8 cellular contexts compared by ENCODE assay signal in genomic region chr3:129441215-129441614, GRCh38. TPM values are rescaled to one million over a fixed set of nuclear protein-coding genes. Genes with fewer than 3 reads are reported as not detected.
DNase-seq lines count a peak whose midpoint lies in the region; ATAC-seq and TF ChIP-seq lines count a peak whose summit lies in the region.

No MANE protein-coding gene starts in this region.

- POLR2A ChIA-PET in activated CD4-positive, alpha-beta T cell treated with anti-CD3 and anti-CD28 coated beads for 36 hours (lab: Charles Lee): interaction anchor here (0.6 to 3.2 kb wide), 4 partner anchors 14 to 452 kb away, joined by 3 to 24 read pairs (median 6); partner anchors contain the start of genes EFCAB12 and TMCC1

- H3K4me1 Mint-ChIP-seq in activated CD4-positive, alpha-beta T cell treated with anti-CD3 and anti-CD28 coated beads for 36 hours: peaks cover 54% of the 10 kb centered on the region
- H3K4me1 Mint-ChIP-seq in stimulated activated effector memory CD8-positive, alpha-beta T cell treated with anti-CD3 and anti-CD28 coated beads, Interleukin-12 subunit alpha, Interleukin-12 subunit beta, amount 100 ng/mL, for 72 hours: peaks cover 48% of the 10 kb centered on the region

- in situ Hi-C loops in GM13976 (cut with MboI; ENCODE audit: low sequenced_read_pairs, unreplicated experiment): no loop called here

- no peaks in the 10 kb centered on the region for H3K9me3 ChIP-seq in SU-DHL-6 (ENCODE audit: insufficient read depth, low read length)

- H3K9ac ChIP-seq in SU-DHL-6 (ENCODE audit: low read length): peak overlapping the region; percentile 97

- H3K27me3 Mint-ChIP-seq in activated CD4-positive, alpha-beta T cell treated with anti-CD3 and anti-CD28 coated beads for 36 hours: no peaks in the 10 kb centered on the region

- intact Hi-C loops in activated CD4-positive, alpha-beta T cell treated with anti-CD3 and anti-CD28 coated beads for 36 hours (cut with DNase I, micrococcal nuclease): loop anchor here (2.0 to 10.0 kb wide), 5 partner anchors 319 to 1304 kb away; partner anchors contain the start of genes PIK3R4 (in 1 of the 2) and RAB43 (in 1 of the 2)

- peaks cover 13% of the 10 kb centered on the region for H3K36me3 ChIP-seq in SU-DHL-6 (ENCODE audit: low read length)

- ATAC-seq in activated CD4-positive, alpha-beta T cell treated with anti-CD3 and anti-CD28 coated beads for 36 hours: no peak
- ATAC-seq in stimulated activated effector memory CD8-positive, alpha-beta T cell treated with anti-CD3 and anti-CD28 coated beads, Interleukin-12 subunit alpha, Interleukin-12 subunit beta, amount 100 ng/mL, for 72 hours: no peak
- ATAC-seq in GM18861 (IDR thresholded peaks at IDR 0.05; ENCODE audit: unreplicated experiment): no peak

- H3F3A ChIP-seq in SU-DHL-6 (ENCODE audit: insufficient read depth): no peaks in the 10 kb centered on the region

- no peaks in the 10 kb centered on the region for H3K9me3 Mint-ChIP-seq in activated CD4-positive, alpha-beta T cell treated with anti-CD3 and anti-CD28 coated beads for 36 hours (ENCODE audit: low read depth)
- H3K9me3 Mint-ChIP-seq in stimulated activated effector memory CD8-positive, alpha-beta T cell treated with anti-CD3 and anti-CD28 coated beads, Interleukin-12 subunit alpha, Interleukin-12 subunit beta, amount 100 ng/mL, for 72 hours: no peaks in the 10 kb centered on the region

- no peaks in the 10 kb centered on the region for H3K9me2 ChIP-seq in SU-DHL-6 (replicated peaks; ENCODE audit: insufficient read depth, low read length)

- H4K20me1 ChIP-seq in SU-DHL-6 (ENCODE audit: low read depth, low read length): no peaks in the 10 kb centered on the region

- peak overlapping the region; percentile 83 for H2AFZ ChIP-seq in SU-DHL-6 (ENCODE audit: low read depth, low read length, severe bottlenecking)

- CTCF ChIA-PET in activated CD4-positive, alpha-beta T cell treated with anti-CD3 and anti-CD28 coated beads for 36 hours (lab: Charles Lee): interaction anchor here (0.9 to 4.0 kb wide), 4 partner anchors 10 to 58 kb away, joined by 4 to 23 read pairs (median 6); no protein-coding TSS in a partner anchor

- H3K27me3 ChIP-seq in SU-DHL-6 (ENCODE audit: low read length): no peaks in the 10 kb centered on the region

- peaks cover 35% of the 10 kb centered on the region for H3K36me3 Mint-ChIP-seq in activated CD4-positive, alpha-beta T cell treated with anti-CD3 and anti-CD28 coated beads for 36 hours (ENCODE audit: low read depth)
- peaks cover 36% of the 10 kb centered on the region for H3K36me3 Mint-ChIP-seq in stimulated activated effector memory CD8-positive, alpha-beta T cell treated with anti-CD3 and anti-CD28 coated beads, Interleukin-12 subunit alpha, Interleukin-12 subunit beta, amount 100 ng/mL, for 72 hours

- peak overlapping the region; percentile 91 for H3K27ac Mint-ChIP-seq in activated CD4-positive, alpha-beta T cell treated with anti-CD3 and anti-CD28 coated beads for 36 hours
- peak overlapping the region; percentile 93 for H3K27ac Mint-ChIP-seq in stimulated activated effector memory CD8-positive, alpha-beta T cell treated with anti-CD3 and anti-CD28 coated beads, Interleukin-12 subunit alpha, Interleukin-12 subunit beta, amount 100 ng/mL, for 72 hours

- H3K4me3 ChIP-seq in SU-DHL-6 (ENCODE audit: insufficient read depth, low read length, poor library complexity, severe bottlenecking) (peak overlapping the region; percentile 70), fibroblast of mammary gland (ENCODE audit: control insufficient read depth, low read depth, low read length) (peak overlapping the region; percentile 98)

- H3K79me2 ChIP-seq in SU-DHL-6 (ENCODE audit: insufficient read depth, low read length): peaks cover 34% of the 10 kb centered on the region

- H3K4me2 ChIP-seq in SU-DHL-6 (ENCODE audit: low read depth, low read length, poor library complexity, severe bottlenecking): peak overlapping the region; percentile 79

- TF ChIP-seq CTCF in SU-DHL-6 (IDR thresholded peaks at IDR 0.05; ENCODE audit: insufficient read depth, low read length, poor library complexity, severe bottlenecking) (no peak), fibroblast of mammary gland (conservative IDR thresholded peaks at IDR 0.05; ENCODE audit: control insufficient read depth, insufficient read depth, low read depth, low read length) (no peak), GM13976 (IDR thresholded peaks at IDR 0.05; ENCODE audit: borderline replicate concordance, control extremely low read depth, extremely low read depth, insufficient read depth, missing control alignments) (no peak)

- no peak overlapping the region for H3K27ac ChIP-seq in SU-DHL-6 (ENCODE audit: low read depth, low read length)

- H3K4me3 Mint-ChIP-seq in activated CD4-positive, alpha-beta T cell treated with anti-CD3 and anti-CD28 coated beads for 36 hours: peak overlapping the region; percentile 100
- peak overlapping the region; percentile 81 for H3K4me3 Mint-ChIP-seq in stimulated activated effector memory CD8-positive, alpha-beta T cell treated with anti-CD3 and anti-CD28 coated beads, Interleukin-12 subunit alpha, Interleukin-12 subunit beta, amount 100 ng/mL, for 72 hours

- DNase-seq in activated CD4-positive, alpha-beta T cell treated with anti-CD3 and anti-CD28 coated beads for 36 hours: peak; percentile 32
- DNase-seq in activated CD4-positive, alpha-beta T cell treated with anti-CD3 and anti-CD28 coated beads, Interleukin-2, amount 50 U/mL, for 48 hours: no peak
- DNase-seq in fibroblast of mammary gland (ENCODE audit: low read depth): no peak
- DNase-seq in stimulated activated effector memory CD8-positive, alpha-beta T cell treated with anti-CD3 and anti-CD28 coated beads, Interleukin-12 subunit alpha, Interleukin-12 subunit beta, amount 100 ng/mL, for 72 hours (ENCODE audit: low spot score in 2 of 2): peak in 1 of 2 donors; percentile 54
- DNase-seq in NCI-H187 treated with DMSO at 0.1 percent for 48 hours (lab: John Stamatoyannopoulos, UW): no peak
- DNase-seq in GM13976 (ENCODE audit: low spot score): no peak

RNA-seq across cellular contexts. Expression of gene IFT122, which starts 1.2 kb away (rescaled TPM):
- 10 to 100 TPM; 18.4 to 22.6 TPM for total RNA-seq in activated CD4-positive, alpha-beta T cell treated with anti-CD3 and anti-CD28 coated beads for 36 hours

RNA-seq across cellular contexts. Expression of gene MBD4, which starts 1.5 kb away (rescaled TPM):
- total RNA-seq in activated CD4-positive, alpha-beta T cell treated with anti-CD3 and anti-CD28 coated beads for 36 hours: 10 to 100 TPM; 51.3 to 52.4 TPM

RNA-seq across cellular contexts. Expression of gene EFCAB12, which starts 12.8 kb away (rescaled TPM):
- total RNA-seq in activated CD4-positive, alpha-beta T cell treated with anti-CD3 and anti-CD28 coated beads for 36 hours: under 1 TPM; 0.56 to 0.73 TPM
